8 cellular contexts compared by ENCODE assay signal in the genomic region with DNA sequence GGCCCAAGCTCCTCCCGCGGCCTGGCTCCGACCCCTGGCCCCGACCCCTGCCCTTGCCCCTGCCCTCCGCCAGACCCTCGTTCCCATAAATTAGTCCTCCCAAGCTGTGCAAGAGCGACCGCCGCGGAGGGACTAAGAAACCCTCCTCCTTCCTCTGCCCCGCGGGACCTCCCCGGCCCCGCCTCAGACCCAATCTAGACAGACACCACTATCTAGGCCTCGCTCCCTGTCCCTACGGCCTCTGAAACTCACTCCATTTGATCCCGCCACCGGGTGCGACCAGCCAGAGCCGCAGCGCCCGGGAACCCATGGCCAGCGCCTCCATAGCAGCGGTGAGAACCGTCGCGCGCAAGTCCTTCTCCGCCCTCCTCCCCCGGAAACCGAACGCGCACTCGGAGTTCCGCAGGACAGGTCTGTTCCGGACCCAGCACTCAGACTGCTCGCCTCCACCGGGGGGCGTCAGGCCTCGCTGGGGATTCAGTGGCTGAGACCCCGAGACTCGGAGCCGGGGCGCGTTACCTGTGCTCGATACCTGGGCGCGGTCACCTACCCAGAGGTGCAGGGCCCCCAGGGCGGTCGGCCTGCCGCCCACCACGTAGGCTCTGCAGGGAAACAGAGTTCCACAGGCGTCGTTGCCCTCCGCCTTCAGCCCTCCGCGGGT. TPM values are rescaled to one million over a fixed set of nuclear protein-coding genes. Genes with fewer than 3 reads are reported as not detected.
DNase-seq lines count a peak whose midpoint lies in the region; ATAC-seq lines count a peak whose summit lies in the region.

A gene (minus strand): TSS at position 331 of the 661 bp plus-strand sequence. CDS start 6 bp downstream, at position 325.

- peaks cover 6% of the 10 kb centered on the region for H3K4me1 ChIP-seq in endocrine pancreas (ENCODE audit: control insufficient read depth, insufficient read depth, low read length)

- DNase-seq in COR-L47 (lab: John Stamatoyannopoulos, UW): peak; percentile 85
- DNase-seq in HT1080 (ENCODE audit: low read depth): peak; percentile 82
- DNase-seq in NOMO-1 (lab: John Stamatoyannopoulos, UW; ENCODE audit: unreplicated experiment in 2 of 2): peak; percentile 79 to 81
- peak; percentile 68 to 85 (median 76) for DNase-seq in activated CD8-positive, alpha-beta memory T cell treated with anti-CD3 and anti-CD28 coated beads for 48 hours (ENCODE audit: low read depth in 2 of 3, low spot score in 2 of 3)
- peak; percentile 94 for DNase-seq in mesenteric fat pad (ENCODE audit: low spot score)
- DNase-seq in stimulated activated CD8-positive, alpha-beta memory T cell treated with anti-CD3 and anti-CD28 coated beads, Interleukin-15, amount 100 ng/mL, for 24 hours (ENCODE audit: low read depth): peak; percentile 71

- H3K9ac ChIP-seq in endocrine pancreas (ENCODE audit: control insufficient read depth, insufficient read depth, low read length): peak within 1 kb of the TSS; percentile 83

- H3K9me3 ChIP-seq in endocrine pancreas (ENCODE audit: control insufficient read depth, low read length): no peaks in the 10 kb centered on the region

- peak; percentile 94 for ATAC-seq in GM21360 (IDR thresholded peaks at IDR 0.05; ENCODE audit: unreplicated experiment)

- peak within 1 kb of the TSS; percentile 85 for H3K4me3 ChIP-seq in endocrine pancreas (ENCODE audit: control insufficient read depth, insufficient read depth, low read length)

- no peaks in the 10 kb centered on the region for H3K27me3 ChIP-seq in endocrine pancreas (ENCODE audit: control insufficient read depth, insufficient read depth, low read length)

- H3K36me3 ChIP-seq in endocrine pancreas (ENCODE audit: control insufficient read depth, insufficient read depth, low read length): no peaks in the 10 kb centered on the region

RNA-seq across cellular contexts. Expression of the gene that starts here (rescaled TPM):
- 51.9 and 53.4 TPM in 2 replicates for total RNA-seq in HT1080 (2014; rRNA removed; shearing (Covaris generic))
- polyA plus RNA-seq in HT1080 (2015; cell fraction: cytosol; rRNA removed): 42.7 and 44.0 TPM in 2 replicates
- polyA plus RNA-seq in HT1080 (2015; cell fraction: nucleus; rRNA removed): 31.5 and 38.3 TPM in 2 replicates
- 22.8 TPM for total RNA-seq in mesenteric fat pad

Comparison
In these comparisons a context has a peak if more than half of its experiments do, and no peak if none do; other contexts are left out.
1. Peak in every context shown above with its lines: DNase-seq, ATAC-seq and H3K4me3 ChIP-seq.